14 cellular contexts compared by ENCODE assay signal in genomic region chr9:126781186-126781585, GRCh38. TPM values are rescaled to one million over a fixed set of nuclear protein-coding genes. Genes with fewer than 3 reads are reported as not detected.
DNase-seq lines count a peak whose midpoint lies in the region; TF ChIP-seq lines count a peak whose summit lies in the region.
"Had no signal": no experiment of that assay in that cellular context is flagged by ENCODE, and none has a peak within 500 bp of the region (broad histone marks: within the 10 kb centered on the region; RNA-seq: fewer than 3 reads in every experiment).

No MANE protein-coding gene starts in this region.

- WGBS in mesenchymal stem cell = 81% methylated on average over 9 of the region's 9 CpGs
- 36% methylated on average over 8 of the region's 9 CpGs for WGBS in suprapubic skin

- H3K4me1 Mint-ChIP-seq in MCF 10A (ENCODE audit: insufficient read depth, unreplicated experiment) = peaks cover 5% of the 10 kb centered on the region
- H3K4me1 Mint-ChIP-seq: activated naive CD4-positive, alpha-beta T cell treated with anti-CD3 and anti-CD28 coated beads, Interleukin-2, amount 50 U/mL, for 24 hours had no signal

- peaks cover under 1% of the 10 kb centered on the region for H3K27me3 Mint-ChIP-seq in MCF 10A (ENCODE audit: insufficient read depth, unreplicated experiment)

- no peaks in the 10 kb centered on the region for H3K79me2 ChIP-seq in PC-9 (ENCODE audit: low read depth)

- H3K9me3 ChIP-seq in breast epithelium (no peaks in the 10 kb centered on the region), PC-9 (ENCODE audit: insufficient read depth, low read depth) (no peaks in the 10 kb centered on the region), mesenchymal stem cell (ENCODE audit: control insufficient read depth, low read length) (no peaks in the 10 kb centered on the region), suprapubic skin (no peaks in the 10 kb centered on the region)
- H3K9me3 ChIP-seq: ascending aorta, neutrophil, stomach had no signal

- CTCF ChIA-PET in MCF 10A (lab: Yijun Ruan, JAX) (interaction anchor here (0.6 to 11.8 kb wide), 29 partner anchors 8 to 382 kb away, joined by 3 to 358 read pairs (median 4); no protein-coding TSS in a partner anchor), PC-9 (lab: Charles Lee) (interaction anchor here (0.5 to 2.7 kb wide), 18 partner anchors 9 to 656 kb away, joined by 3 to 40 read pairs (median 6); partner anchors contain the start of gene ZBTB43)

- H2AFZ ChIP-seq in PC-9 (no peak overlapping the region), mesenchymal stem cell (ENCODE audit: low read depth, low read length) (no peak overlapping the region)

- H3K4ac ChIP-seq in mesenchymal stem cell (ENCODE audit: low read depth in 1 of 2, low read length in 2 of 2) = no peak overlapping the region

- no peak overlapping the region for H2BK5ac ChIP-seq in mesenchymal stem cell (ENCODE audit: low read depth, low read length, poor library complexity, severe bottlenecking)

- no peak overlapping the region for H3K18ac ChIP-seq in mesenchymal stem cell (ENCODE audit: low read depth in 1 of 2, low read length in 2 of 2)

- no peaks in the 10 kb centered on the region for H3K36me3 ChIP-seq in breast epithelium
- no peaks in the 10 kb centered on the region for H3K36me3 ChIP-seq in PC-9 (ENCODE audit: low read depth)
- H3K36me3 ChIP-seq in mesenchymal stem cell (ENCODE audit: control insufficient read depth in 1 of 2, insufficient read depth in 2 of 2, low read depth in 1 of 2, low read length in 2 of 2) = no peaks in the 10 kb centered on the region
- no peaks in the 10 kb centered on the region for H3K36me3 ChIP-seq in suprapubic skin
- no peaks in the 10 kb centered on the region for H3K36me3 ChIP-seq in brain microvascular endothelial cell (replicated peaks)
- H3K36me3 ChIP-seq: ascending aorta, neutrophil, stomach had no signal

- H3F3A ChIP-seq in PC-9 (ENCODE audit: insufficient read depth, low read depth) = no peaks in the 10 kb centered on the region

- no peak overlapping the region for H3K27ac Mint-ChIP-seq in MCF 10A (ENCODE audit: low read depth, unreplicated experiment)

- no peak overlapping the region for H2BK15ac ChIP-seq in mesenchymal stem cell (ENCODE audit: low read depth, poor library complexity, severe bottlenecking)

- BruUV-seq in MCF 10A (replicated peaks; lab: Mats Ljungman, UMichigan) = no TSS peak
- no TSS peak for BruUV-seq in PC-9 (replicated peaks; lab: Mats Ljungman, UMichigan)

- no peak overlapping the region for H3K14ac ChIP-seq in mesenchymal stem cell (ENCODE audit: low read length in 2 of 2)

- H3K9me3 Mint-ChIP-seq in MCF 10A (ENCODE audit: unreplicated experiment) = no peaks in the 10 kb centered on the region
- H3K9me3 Mint-ChIP-seq: activated naive CD4-positive, alpha-beta T cell treated with anti-CD3 and anti-CD28 coated beads, Interleukin-2, amount 50 U/mL, for 24 hours had no signal

- no peak for TF ChIP-seq CTCF in breast epithelium (IDR thresholded peaks at IDR 0.05)
- no peak for TF ChIP-seq CTCF in MCF 10A (IDR thresholded peaks at IDR 0.05; ENCODE audit: unreplicated experiment)
- TF ChIP-seq CTCF in PC-9 (conservative IDR thresholded peaks at IDR 0.05) = no peak
- no peak for TF ChIP-seq CTCF in suprapubic skin (IDR thresholded peaks at IDR 0.05)
- TF ChIP-seq CTCF in brain microvascular endothelial cell (IDR thresholded peaks at IDR 0.05; ENCODE audit: low read depth, low read length, missing control alignments) = no peak

- POLR2A ChIA-PET in MCF 10A (lab: Yijun Ruan, JAX) (interaction anchor here (0.7 to 8.1 kb wide), 6 partner anchors 10 to 165 kb away, joined by 3 to 85 read pairs (median 6); partner anchors contain the start of gene ZBTB43), PC-9 (lab: Charles Lee; ENCODE audit: unreplicated experiment) (interaction anchor here (0.6 kb wide), 1 partner anchor 218 kb away, joined by 14 read pairs; no protein-coding TSS in a partner anchor)

- H3K4me1 ChIP-seq in breast epithelium (no peaks in the 10 kb centered on the region), PC-9 (replicated peaks; ENCODE audit: insufficient read depth) (no peaks in the 10 kb centered on the region), mesenchymal stem cell (ENCODE audit: control insufficient read depth, insufficient read depth, low read depth, low read length) (peaks cover 3% of the 10 kb centered on the region), suprapubic skin (peaks cover 7% of the 10 kb centered on the region)
- H3K4me1 ChIP-seq: ascending aorta had no signal

- H3K4me3 Mint-ChIP-seq in MCF 10A (ENCODE audit: unreplicated experiment) = no peak overlapping the region
- H3K4me3 Mint-ChIP-seq: activated naive CD4-positive, alpha-beta T cell treated with anti-CD3 and anti-CD28 coated beads, Interleukin-2, amount 50 U/mL, for 24 hours had no signal

- intact Hi-C loops in breast epithelium (cut with DNase I; ENCODE audit: low total_unique reads) = loop anchor here (10.0 kb wide), 1 partner anchor 76 kb away; no protein-coding TSS in a partner anchor
- intact Hi-C loops in MCF 10A (cut with micrococcal nuclease) = loop anchor here (1.0 to 2.0 kb wide), 3 partner anchors 76 to 280 kb away; no protein-coding TSS in a partner anchor
- intact Hi-C loops in PC-9 (cut with micrococcal nuclease; ENCODE audit: unreplicated experiment) = loop anchor here (1.0 kb wide), 3 partner anchors 75 to 282 kb away; no protein-coding TSS in a partner anchor

- no peaks in the 10 kb centered on the region for H4K20me1 ChIP-seq in PC-9 (ENCODE audit: insufficient read depth)

- no peak overlapping the region for H2AK5ac ChIP-seq in mesenchymal stem cell (ENCODE audit: low read length, severe bottlenecking)

- in situ Hi-C loops in brain microvascular endothelial cell (cut with HindIII; ENCODE audit: low pct_ligation_motif_present, low sequenced_read_pairs) = no loop called here

- H3K9me2 ChIP-seq in PC-9 (ENCODE audit: insufficient read depth) = no peaks in the 10 kb centered on the region

- H3K27ac ChIP-seq in breast epithelium = no peak overlapping the region
- no peak overlapping the region for H3K27ac ChIP-seq in PC-9
- H3K27ac ChIP-seq in mesenchymal stem cell (ENCODE audit: low read length, poor library complexity, severe bottlenecking) = no peak overlapping the region
- no peak overlapping the region for H3K27ac ChIP-seq in suprapubic skin
- no peak overlapping the region for H3K27ac ChIP-seq in brain microvascular endothelial cell
- H3K27ac ChIP-seq: ascending aorta, epithelial cell of prostate, neutrophil, stomach had no signal

- no peak overlapping the region for H4K91ac ChIP-seq in mesenchymal stem cell (ENCODE audit: low read length)

- H4K8ac ChIP-seq in mesenchymal stem cell (ENCODE audit: low read length) = no peak overlapping the region

- no peaks in the 10 kb centered on the region for H3K27me3 ChIP-seq in breast epithelium
- no peaks in the 10 kb centered on the region for H3K27me3 ChIP-seq in PC-9 (ENCODE audit: insufficient read depth, low read depth)
- H3K27me3 ChIP-seq in mesenchymal stem cell (ENCODE audit: control insufficient read depth in 1 of 2, insufficient read depth in 1 of 2, low read length in 2 of 2) = peaks cover 46 to 50% of the 10 kb centered on the region in 2 experiments
- H3K27me3 ChIP-seq in suprapubic skin = peaks cover 23% of the 10 kb centered on the region
- H3K27me3 ChIP-seq in brain microvascular endothelial cell (replicated peaks) = peaks cover 1% of the 10 kb centered on the region
- H3K27me3 ChIP-seq: ascending aorta had no signal

- no peaks in the 10 kb centered on the region for H3K36me3 Mint-ChIP-seq in MCF 10A (ENCODE audit: insufficient read depth, unreplicated experiment)
- H3K36me3 Mint-ChIP-seq: activated naive CD4-positive, alpha-beta T cell treated with anti-CD3 and anti-CD28 coated beads, Interleukin-2, amount 50 U/mL, for 24 hours had no signal

- H3K23ac ChIP-seq in mesenchymal stem cell (ENCODE audit: low read length in 2 of 2) = no peak overlapping the region

- H3K4me3 ChIP-seq in breast epithelium (peak overlapping the region in 2 of 3 donors; percentile 43 to 64), PC-9 (no peak overlapping the region), mesenchymal stem cell (ENCODE audit: insufficient read depth in 1 of 2, low read depth in 1 of 2, low read length in 2 of 2) (no peak overlapping the region), suprapubic skin (peak overlapping the region; percentile 33), brain microvascular endothelial cell (ENCODE audit: low read depth, low read length) (no peak overlapping the region)
- H3K4me3 ChIP-seq: ascending aorta, stomach had no signal

- H3K9ac ChIP-seq in mesenchymal stem cell (ENCODE audit: low read length) = no peak overlapping the region

- H3K79me1 ChIP-seq in mesenchymal stem cell (replicated peaks; ENCODE audit: low read length, poor library complexity, severe bottlenecking) = no peaks in the 10 kb centered on the region

- no peak for TF ChIP-seq POLR2A in breast epithelium (IDR thresholded peaks at IDR 0.05)
- no peak for TF ChIP-seq POLR2A in suprapubic skin (IDR thresholded peaks at IDR 0.05)

- H2BK12ac ChIP-seq in mesenchymal stem cell (ENCODE audit: low read length in 2 of 2) = no peak overlapping the region

- H3K4me2 ChIP-seq in PC-9 = peak overlapping the region; percentile 48; the same call in 1 of the 2 replicates
- peak overlapping the region; percentile 59 for H3K4me2 ChIP-seq in mesenchymal stem cell (ENCODE audit: low read length, poor library complexity, severe bottlenecking)

- no peak for DNase-seq in breast epithelium (ENCODE audit: low spot score in 2 of 2)
- no peak for DNase-seq in MCF 10A (ENCODE audit: unreplicated experiment)
- DNase-seq in PC-9 = no peak
- DNase-seq in mesenchymal stem cell = no peak
- DNase-seq in suprapubic skin (ENCODE audit: low spot score in 2 of 2) = no peak
- DNase-seq in kidney glomerular epithelial cell (lab: John Stamatoyannopoulos, UW) = no peak
- no peak for DNase-seq in brain microvascular endothelial cell
- DNase-seq in NCI-H1092 treated with DMSO at 0.1 percent for 48 hours (lab: John Stamatoyannopoulos, UW) = no peak
- DNase-seq: cerebellar nuclear complex had no signal

- no peak for TF ChIP-seq EP300 in suprapubic skin (IDR thresholded peaks at IDR 0.05)

- no peak overlapping the region for H2BK120ac ChIP-seq in mesenchymal stem cell (ENCODE audit: low read depth, low read length)

RNA-seq across cellular contexts. Expression of gene ZBTB43, which starts 23.7 kb away (rescaled TPM):
- total RNA-seq in breast epithelium (10 to 100 TPM; 10.9 to 20.6 (median 13.1) TPM), MCF 10A (2022) (32.4 and 44.2 TPM in 2 replicates), PC-9 (2021) (12.1 and 18.4 TPM in 2 replicates), suprapubic skin (10 to 100 TPM; 21.2 to 46.1 (median 32.2) TPM)
- 8.1 TPM for polyA plus RNA-seq in mesenchymal stem cell (2013, experiment 1 of 2)
- polyA plus RNA-seq in mesenchymal stem cell (2013, experiment 2 of 2) = 8.2 TPM

Comparison
In these comparisons a context has a peak if more than half of its experiments do, and no peak if none do; other contexts are left out.
1. H3K4me3 ChIP-seq: peak in breast epithelium (2 of 3) and suprapubic skin (single experiment); none in PC-9 (single experiment), mesenchymal stem cell (0 of 2) and brain microvascular endothelial cell (single experiment).